Comparison of ENCODE assay signal across 10 cellular contexts in the genomic region with DNA sequence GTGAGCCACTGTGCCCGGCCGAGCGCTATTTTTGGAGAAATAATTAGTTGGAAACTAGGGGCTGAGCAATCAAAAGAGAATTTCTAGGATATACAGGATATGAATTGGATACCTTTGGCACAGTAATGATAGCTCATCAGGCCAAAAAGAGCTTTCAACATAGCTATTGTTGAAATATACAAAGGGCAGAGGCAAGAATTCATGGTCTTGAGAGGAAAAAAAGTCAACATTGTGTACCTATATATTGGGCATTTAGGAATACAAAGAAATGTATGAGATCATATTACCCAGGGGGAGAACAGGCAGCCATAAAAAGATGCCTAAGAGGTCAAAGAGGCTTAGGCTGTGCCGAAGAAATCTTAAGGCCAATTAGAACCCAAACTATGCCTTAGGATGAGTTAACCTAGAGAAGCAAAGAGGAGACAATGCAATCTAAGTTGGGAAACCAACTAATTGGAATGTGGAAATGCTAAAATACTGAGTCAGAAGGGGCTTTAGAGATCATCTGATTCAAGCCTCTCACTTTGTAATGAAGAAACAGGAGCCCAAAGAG.
A peak's percentile ranks its signal among the peaks of the same experiment; 100 is the strongest.
DNase-seq lines count a peak whose midpoint lies in the region; ATAC-seq, FAIRE-seq and TF ChIP-seq lines count a peak whose summit lies in the region.
"Had no signal": no experiment of that assay in that cellular context is flagged by ENCODE, and none has a peak within 500 bp of the region (broad histone marks: within the 10 kb centered on the region; RNA-seq: fewer than 3 reads in every experiment).

No MANE protein-coding gene starts in this region.

- WGBS in sigmoid colon, 2 donors, result 89 to 95% methylated on average over 4 of the region's 4 CpGs

- H3K4me3 ChIP-seq in bronchial epithelial cell (ENCODE audit: low read depth, low read length) (no peak overlapping the region), kidney epithelial cell (ENCODE audit: low read depth, low read length) (no peak overlapping the region), mucosa of descending colon (no peak overlapping the region), sigmoid colon (no peak overlapping the region)
- H3K4me3 ChIP-seq: skin epidermis had no signal

- no peak for TF ChIP-seq EP300 in sigmoid colon (IDR thresholded peaks at IDR 0.05)

- TF ChIP-seq CTCF in bronchial epithelial cell (IDR thresholded peaks at IDR 0.05; ENCODE audit: insufficient read depth, low read length, severe bottlenecking), result no peak
- TF ChIP-seq CTCF in kidney epithelial cell (IDR thresholded peaks at IDR 0.05; ENCODE audit: insufficient read depth, low read length, poor library complexity, severe bottlenecking), result no peak
- no peak for TF ChIP-seq CTCF in mucosa of descending colon (IDR thresholded peaks at IDR 0.05)
- no peak for TF ChIP-seq CTCF in sigmoid colon (IDR thresholded peaks at IDR 0.05)

- intact Hi-C loops in mucosa of descending colon (cut with DNase I, micrococcal nuclease) (no loop called here), sigmoid colon (cut with DNase I) (loop anchor here (5.0 kb wide), 1 partner anchor 380 kb away; no protein-coding TSS in a partner anchor)

- H3K27me3 ChIP-seq in bronchial epithelial cell (ENCODE audit: control insufficient read depth, insufficient read depth, low read length) (no peaks in the 10 kb centered on the region), kidney epithelial cell (ENCODE audit: control insufficient read depth, insufficient read depth, low read length) (no peaks in the 10 kb centered on the region), sigmoid colon (no peaks in the 10 kb centered on the region)

- POLR2A ChIA-PET in HEK293T (lab: Yijun Ruan, JAX), result no interaction called here

- H3K27me3 Mint-ChIP-seq in immature natural killer cell (ENCODE audit: low read depth in 3 of 3), result no peaks in the 10 kb centered on the region
- H3K27me3 Mint-ChIP-seq: brain had no signal

- no peak for FAIRE-seq in HTR-8/SVneo (lab: Jason Lieb, UNC)
- FAIRE-seq in bronchial epithelial cell (lab: Jason Lieb, UNC), result no peak

- no peaks in the 10 kb centered on the region for H3K4me1 ChIP-seq in mucosa of descending colon (ENCODE audit: low read depth)
- H3K4me1 ChIP-seq in sigmoid colon, result no peaks in the 10 kb centered on the region

- no peak overlapping the region for H3K4me3 Mint-ChIP-seq in immature natural killer cell
- H3K4me3 Mint-ChIP-seq: brain had no signal

- peaks cover 0 to 6% (median 0%) of the 10 kb centered on the region in 3 donors for H3K36me3 Mint-ChIP-seq in immature natural killer cell

- CTCF ChIA-PET in HEK293T (lab: Yijun Ruan, JAX), result interaction anchor here (0.6 to 1.3 kb wide), 8 partner anchors 9 to 379 kb away, joined by 3 to 4 read pairs (median 3); no protein-coding TSS in a partner anchor

- no peak overlapping the region for H3K27ac Mint-ChIP-seq in immature natural killer cell
- H3K27ac Mint-ChIP-seq: brain had no signal

- no peak overlapping the region for H3K27ac ChIP-seq in sigmoid colon

- DNase-seq in AG08396 (ENCODE audit: low spot score) (peak; percentile 53), HTR-8/SVneo (ENCODE audit: insufficient read length, low spot score) (peak; percentile 42), bronchial epithelial cell (ENCODE audit: low read depth) (peak; percentile 80), kidney epithelial cell (ENCODE audit: low read depth) (peak; percentile 28), immature natural killer cell (no peak), mucosa of descending colon (no peak), HEK293T (ENCODE audit: extremely low spot score) (no peak), sigmoid colon (no peak)

- no peaks in the 10 kb centered on the region for H3K9me3 ChIP-seq in mucosa of descending colon
- no peaks in the 10 kb centered on the region for H3K9me3 ChIP-seq in sigmoid colon

- no peak for ATAC-seq in mucosa of descending colon

- TF ChIP-seq POLR2A in sigmoid colon (IDR thresholded peaks at IDR 0.05), result no peak

- H3K4me1 Mint-ChIP-seq in immature natural killer cell, result peaks cover 6 to 10% of the 10 kb centered on the region in 2 donors
- H3K4me1 Mint-ChIP-seq: brain had no signal

- H3K9me3 Mint-ChIP-seq in immature natural killer cell, result no peaks in the 10 kb centered on the region
- H3K9me3 Mint-ChIP-seq: brain had no signal

- H3K36me3 ChIP-seq in bronchial epithelial cell (ENCODE audit: control insufficient read depth, insufficient read depth, low read length), result peaks cover 1% of the 10 kb centered on the region
- H3K36me3 ChIP-seq in kidney epithelial cell (ENCODE audit: control insufficient read depth, insufficient read depth, low read length), result no peaks in the 10 kb centered on the region
- H3K36me3 ChIP-seq in mucosa of descending colon (ENCODE audit: low read depth), result no peaks in the 10 kb centered on the region
- peaks cover 0 to 6% (median 0%) of the 10 kb centered on the region in 4 donors for H3K36me3 ChIP-seq in sigmoid colon

TF ChIP-seq in HEK293T, 16 proteins besides CTCF, POLR2A, EP300 and RAD21:
- TF ChIP-seq ELF4 (IDR thresholded peaks at IDR 0.05) (no peak), BHLHE40 (IDR thresholded peaks at IDR 0.05; ENCODE audit: borderline replicate concordance) (no peak), L3MBTL2 (conservative IDR thresholded peaks at IDR 0.05) (no peak), ZNF384 (IDR thresholded peaks at IDR 0.05) (no peak), TARDBP (IDR thresholded peaks at IDR 0.05) (no peak), SP1 (IDR thresholded peaks at IDR 0.05) (no peak), NFRKB (IDR thresholded peaks at IDR 0.05) (no peak), HDGF (IDR thresholded peaks at IDR 0.05; ENCODE audit: borderline replicate concordance) (no peak), FOXA1 (IDR thresholded peaks at IDR 0.05) (no peak)
- TF ChIP-seq, protein P1, sequence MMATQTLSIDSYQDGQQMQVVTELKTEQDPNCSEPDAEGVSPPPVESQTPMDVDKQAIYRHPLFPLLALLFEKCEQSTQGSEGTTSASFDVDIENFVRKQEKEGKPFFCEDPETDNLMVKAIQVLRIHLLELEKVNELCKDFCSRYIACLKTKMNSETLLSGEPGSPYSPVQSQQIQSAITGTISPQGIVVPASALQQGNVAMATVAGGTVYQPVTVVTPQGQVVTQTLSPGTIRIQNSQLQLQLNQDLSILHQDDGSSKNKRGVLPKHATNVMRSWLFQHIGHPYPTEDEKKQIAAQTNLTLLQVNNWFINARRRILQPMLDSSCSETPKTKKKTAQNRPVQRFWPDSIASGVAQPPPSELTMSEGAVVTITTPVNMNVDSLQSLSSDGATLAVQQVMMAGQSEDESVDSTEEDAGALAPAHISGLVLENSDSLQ (IDR thresholded peaks at IDR 0.05), result no peak

Comparison
In these comparisons a context has a peak if more than half of its experiments do, and no peak if none do; other contexts are left out.
1. DNase-seq: peak in AG08396 (single experiment), HTR-8/SVneo (single experiment), bronchial epithelial cell (single experiment) and kidney epithelial cell (single experiment); none in immature natural killer cell (0 of 3), mucosa of descending colon (0 of 3), HEK293T (single experiment) and sigmoid colon (single experiment).